Comparison of ENCODE assay signal across 8 cellular contexts in genomic region chr6:159104163-159104885, GRCh38. TPM values are rescaled to one million over a fixed set of nuclear protein-coding genes. Genes with fewer than 3 reads are reported as not detected.
DNase-seq lines count a peak whose midpoint lies in the region; ATAC-seq and TF ChIP-seq lines count a peak whose summit lies in the region.

No MANE protein-coding gene starts in this region.

- H3K9me3 Mint-ChIP-seq in naive B cell: peaks cover 0 to 1% (median 0%) of the 10 kb centered on the region in 7 donors
- H3K9me3 Mint-ChIP-seq in stimulated activated naive B cell treated with anti-CD40 and anti-IgM and Interleukin-4, amounts not matched to agents 10 μg/mL and 1 μg/mL and 100 μg/mL, for 72 hours: no peaks in the 10 kb centered on the region

- H3K4me1 ChIP-seq in BE2C: peaks cover 13% of the 10 kb centered on the region; the same call in 1 of the 2 replicates
- no peaks in the 10 kb centered on the region for H3K4me1 ChIP-seq in NT2/D1 (ENCODE audit: insufficient read depth, insufficient read length)

- H3K4me1 Mint-ChIP-seq in naive B cell: peaks cover 77 to 96% (median 87%) of the 10 kb centered on the region in 3 donors
- peaks cover 76 to 93% of the 10 kb centered on the region in 2 donors for H3K4me1 Mint-ChIP-seq in stimulated activated naive B cell treated with anti-CD40 and anti-IgM and Interleukin-4, amounts not matched to agents 10 μg/mL and 1 μg/mL and 100 μg/mL, for 72 hours

- H3K4me3 ChIP-seq in BE2C (ENCODE audit: low read depth, low read length) (no peak overlapping the region), NT2/D1 (ENCODE audit: insufficient read length, low read depth) (no peak overlapping the region)

- peak; percentile 99 for TF ChIP-seq CTCF in BE2C (IDR thresholded peaks at IDR 0.05; ENCODE audit: low read depth, low read length)

- H3K9ac ChIP-seq in NT2/D1 (ENCODE audit: insufficient read length, low read depth): no peak overlapping the region

- H3K36me3 ChIP-seq in BE2C (no peaks in the 10 kb centered on the region), NT2/D1 (ENCODE audit: insufficient read depth, insufficient read length, low read length) (no peaks in the 10 kb centered on the region)

- ATAC-seq in GM19035 (IDR thresholded peaks at IDR 0.05; ENCODE audit: unreplicated experiment): peak; percentile 56
- peak; percentile 64 for ATAC-seq in HG03432 (IDR thresholded peaks at IDR 0.05; ENCODE audit: unreplicated experiment)
- peak; percentile 37 to 43 for ATAC-seq in naive B cell (ENCODE audit: low read depth in 2 of 2)
- ATAC-seq in stimulated activated naive B cell treated with anti-CD40 and anti-IgM and Interleukin-4, amounts not matched to agents 10 μg/mL and 1 μg/mL and 100 μg/mL, for 72 hours (replicated peaks): peak; percentile 58 to 61

- peak overlapping the region; percentile 43 for H3K27ac ChIP-seq in epithelial cell of prostate

- no peaks in the 10 kb centered on the region for H3K27me3 ChIP-seq in BE2C
- H3K27me3 ChIP-seq in NT2/D1 (ENCODE audit: insufficient read depth, insufficient read length): no peaks in the 10 kb centered on the region

- H3K9me3 ChIP-seq in BE2C: no peaks in the 10 kb centered on the region
- no peaks in the 10 kb centered on the region for H3K9me3 ChIP-seq in NT2/D1 (ENCODE audit: insufficient read depth, low read length)

- H3K36me3 Mint-ChIP-seq in naive B cell: no peaks in the 10 kb centered on the region
- H3K36me3 Mint-ChIP-seq in stimulated activated naive B cell treated with anti-CD40 and anti-IgM and Interleukin-4, amounts not matched to agents 10 μg/mL and 1 μg/mL and 100 μg/mL, for 72 hours: no peaks in the 10 kb centered on the region

- H3K27ac Mint-ChIP-seq in naive B cell: peak overlapping the region; percentile 98 to 100 (median 98)
- H3K27ac Mint-ChIP-seq in stimulated activated naive B cell treated with anti-CD40 and anti-IgM and Interleukin-4, amounts not matched to agents 10 μg/mL and 1 μg/mL and 100 μg/mL, for 72 hours: peak overlapping the region; percentile 95

- H3K27me3 Mint-ChIP-seq in naive B cell: no peaks in the 10 kb centered on the region
- H3K27me3 Mint-ChIP-seq in stimulated activated naive B cell treated with anti-CD40 and anti-IgM and Interleukin-4, amounts not matched to agents 10 μg/mL and 1 μg/mL and 100 μg/mL, for 72 hours: no peaks in the 10 kb centered on the region

- peak; percentile 76 for DNase-seq in BE2C
- peak; percentile 23 for DNase-seq in NT2/D1 (ENCODE audit: low read depth, low spot score)
- DNase-seq in activated CD8-positive, alpha-beta memory T cell treated with anti-CD3 and anti-CD28 coated beads, Interleukin-2, amount 50 U/mL, for 48 hours: peak; percentile 87
- no peak for DNase-seq in epithelial cell of prostate (ENCODE audit: low read depth, low spot score)
- DNase-seq in naive B cell: peak; percentile 74
- peak; percentile 66 for DNase-seq in stimulated activated naive B cell treated with anti-CD40 and anti-IgM and Interleukin-4, amounts not matched to agents 10 μg/mL and 1 μg/mL and 100 μg/mL, for 72 hours

- H3K4me3 Mint-ChIP-seq in naive B cell: peak overlapping the region; percentile 34 to 88 (median 80)
- peak overlapping the region; percentile 30 to 57 for H3K4me3 Mint-ChIP-seq in stimulated activated naive B cell treated with anti-CD40 and anti-IgM and Interleukin-4, amounts not matched to agents 10 μg/mL and 1 μg/mL and 100 μg/mL, for 72 hours

RNA-seq across cellular contexts. Expression of gene TAGAP, which starts 59.5 kb away (rescaled TPM):
- polyA plus RNA-seq in BE2C (2012; ENCODE audit: insufficient read depth, insufficient read length, low read depth): not detected
- 100 to 1,000 TPM; 259 to 433 (median 379) TPM for polyA plus RNA-seq in naive B cell (ENCODE audit: low read depth in 6 of 6)
